Comparison of ENCODE assay signal across 1 cellular context in genomic region chr3:45592830-45593707, GRCh38.
TF ChIP-seq lines count a peak whose summit lies in the region.

No MANE protein-coding gene starts in this region.

TF ChIP-seq in HepG2, 621 proteins besides CTCF, POLR2A, EP300 and RAD21 (continued from another document and continues in another):
- TF ChIP-seq PRDM15 (CRISPR knock-in tag; IDR thresholded peaks at IDR 0.05) (no peak), ZNF326 (CRISPR knock-in tag; IDR thresholded peaks at IDR 0.05; ENCODE audit: borderline replicate concordance) (no peak), STAG1 (CRISPR knock-in tag; IDR thresholded peaks at IDR 0.05) (peak; percentile 88), ZC3H4 (CRISPR knock-in tag; IDR thresholded peaks at IDR 0.05; ENCODE audit: borderline replicate concordance) (no peak), NR2F2 (IDR thresholded peaks at IDR 0.05; ENCODE audit: borderline replicate concordance, low read depth) (no peak), RBM22 (optimal IDR thresholded peaks at IDR 0.05; ENCODE audit: low read length) (no peak), NONO (IDR thresholded peaks at IDR 0.05) (no peak), NONO (CRISPR knock-in tag; conservative IDR thresholded peaks at IDR 0.05) (peak; percentile 52), ZNF281 (CRISPR knock-in tag; IDR thresholded peaks at IDR 0.05; ENCODE audit: borderline replicate concordance) (no peak), ZSCAN12 (CRISPR knock-in tag; IDR thresholded peaks at IDR 0.05) (no peak), ZBTB3 (CRISPR knock-in tag; IDR thresholded peaks at IDR 0.05; ENCODE audit: borderline replicate concordance, low read depth) (no peak), ZNF564 (CRISPR knock-in tag; IDR thresholded peaks at IDR 0.05) (peak; percentile 90; the same call in 1 of the 2 replicates), ZNF777 (CRISPR knock-in tag; IDR thresholded peaks at IDR 0.05) (peak; percentile 93), PBX2 (CRISPR knock-in tag; IDR thresholded peaks at IDR 0.05) (no peak), ZNF501 (CRISPR knock-in tag; IDR thresholded peaks at IDR 0.05) (peak; percentile 78), ETV5 (CRISPR knock-in tag; IDR thresholded peaks at IDR 0.05; ENCODE audit: borderline replicate concordance) (no peak), GLI4 (CRISPR knock-in tag; IDR thresholded peaks at IDR 0.05; ENCODE audit: borderline replicate concordance) (peak; percentile 92; the same call in 1 of the 2 replicates), SNAPC5 (CRISPR knock-in tag; IDR thresholded peaks at IDR 0.05; ENCODE audit: borderline replicate concordance) (no peak), ARID3A (IDR thresholded peaks at IDR 0.05; ENCODE audit: low read depth, low read length) (no peak), SOX13 (IDR thresholded peaks at IDR 0.05) (no peak), SOX13 (CRISPR knock-in tag; conservative IDR thresholded peaks at IDR 0.05 in 1 of 2, IDR thresholded peaks at IDR 0.05 in 1 of 2) (peak in 1 of 2 experiments; percentile 22; a peak in 1 of 4 replicates), ZNF44 (CRISPR knock-in tag; IDR thresholded peaks at IDR 0.05) (peak; percentile 91; the same call in 1 of the 2 replicates), SIN3B (IDR thresholded peaks at IDR 0.05; ENCODE audit: low read length) (no peak), ZNF850 (CRISPR knock-in tag; conservative IDR thresholded peaks at IDR 0.05) (no peak), ZNF30 (CRISPR knock-in tag; IDR thresholded peaks at IDR 0.05) (no peak), JUND (CRISPR knock-in tag; IDR thresholded peaks at IDR 0.05) (no peak), HIC2 (CRISPR knock-in tag; IDR thresholded peaks at IDR 0.05; ENCODE audit: low read depth) (peak; percentile 73), ZNF318 (CRISPR knock-in tag; IDR thresholded peaks at IDR 0.05) (no peak), MLLT10 (CRISPR knock-in tag; IDR thresholded peaks at IDR 0.05) (no peak), SALL1 (CRISPR knock-in tag; IDR thresholded peaks at IDR 0.05) (peak; percentile 66), E2F1 (CRISPR knock-in tag; IDR thresholded peaks at IDR 0.05) (no peak; the same call in 1 of the 2 replicates), HNRNPUL1 (IDR thresholded peaks at IDR 0.05; ENCODE audit: low read depth, low read length) (no peak), FOXP1 (IDR thresholded peaks at IDR 0.05) (no peak), FOXP1 (CRISPR knock-in tag; IDR thresholded peaks at IDR 0.05) (no peak), ZNF784 (CRISPR knock-in tag; IDR thresholded peaks at IDR 0.05; ENCODE audit: borderline replicate concordance) (no peak), CCDC6 (CRISPR knock-in tag; IDR thresholded peaks at IDR 0.05) (peak; percentile 61; the same call in 1 of the 2 replicates), ZNF563 (CRISPR knock-in tag; IDR thresholded peaks at IDR 0.05) (no peak; the same call in 1 of the 2 replicates)
